In the genomic region with DNA sequence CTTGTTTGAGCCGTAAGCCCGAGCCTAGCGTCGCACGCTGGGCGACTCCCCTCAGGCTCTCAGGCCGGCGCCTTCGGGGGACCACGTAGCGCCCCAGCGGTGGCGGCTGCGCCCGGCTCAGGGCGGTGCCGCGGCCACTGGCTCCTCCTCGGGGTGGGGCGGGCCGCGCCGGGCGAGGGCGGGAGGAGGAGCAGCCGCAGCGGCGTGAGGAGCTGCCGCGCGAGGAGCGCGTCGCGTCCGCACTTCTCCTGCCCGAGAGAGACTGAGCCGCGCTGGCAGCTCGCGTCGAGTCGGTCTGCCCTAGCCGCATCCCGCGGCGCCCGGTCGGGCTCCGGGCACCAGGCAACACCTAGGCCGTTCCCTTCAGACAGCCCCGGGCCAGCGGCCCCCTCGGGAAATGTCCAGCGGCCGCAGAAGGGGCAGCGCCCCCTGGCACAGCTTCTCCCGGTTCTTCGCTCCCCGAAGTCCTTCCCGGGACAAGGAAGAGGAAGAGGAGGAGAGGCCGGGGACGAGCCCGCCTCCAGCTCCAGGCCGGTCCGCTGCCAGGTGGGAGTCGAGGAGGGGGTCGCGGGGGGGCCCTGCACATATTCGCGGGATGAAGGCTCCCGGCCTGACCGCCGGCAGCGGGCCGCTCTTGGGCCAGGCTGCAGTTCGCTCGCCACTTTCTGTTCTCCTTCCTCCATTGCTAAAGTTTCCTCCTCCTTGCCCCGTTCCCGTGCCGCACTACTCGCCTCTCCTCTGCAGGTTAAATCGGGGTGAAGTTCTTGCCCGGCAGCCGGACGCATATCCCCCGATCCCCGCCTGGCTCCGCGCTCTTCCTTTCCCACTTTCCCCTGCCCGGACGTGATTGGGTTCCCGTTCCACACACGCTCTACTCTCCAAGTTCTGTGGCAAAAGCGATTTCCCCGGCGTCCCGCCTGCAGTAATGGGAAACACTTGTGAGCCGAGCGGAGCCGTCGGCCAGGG, we compare ENCODE assay signal across 8 cellular contexts. TPM values are rescaled to one million over a fixed set of nuclear protein-coding genes. Genes with fewer than 3 reads are reported as not detected.
DNase-seq lines count a peak whose midpoint lies in the region; TF ChIP-seq lines count a peak whose summit lies in the region.

TSS of gene CRYBG3 (plus strand) at position 202 of the 966 bp plus-strand sequence. CDS start at position 398, 196 bp downstream.

- H2AFZ ChIP-seq in OCI-LY1 (ENCODE audit: low read length), result peak within 1 kb of the TSS; percentile 36; the same call in 1 of the 2 replicates

- H3K27ac ChIP-seq in OCI-LY1 (ENCODE audit: low read depth, low read length, poor library complexity, severe bottlenecking) (no peak within 1 kb of the TSS), epithelial cell of prostate (peak within 1 kb of the TSS; percentile 41)

- H3K36me3 ChIP-seq in OCI-LY1 (ENCODE audit: insufficient read depth, low read length), result no peaks in the 10 kb centered on the region

- H3K4me3 Mint-ChIP-seq in Calu3 (ENCODE audit: low read depth, unreplicated experiment), result peak within 1 kb of the TSS; percentile 82

- peaks cover 26% of the 10 kb centered on the region for H3K4me1 Mint-ChIP-seq in Calu3 (ENCODE audit: low read depth, unreplicated experiment)

- H3K27ac Mint-ChIP-seq in Calu3 (ENCODE audit: unreplicated experiment), result peak within 1 kb of the TSS; percentile 73

- peak within 1 kb of the TSS; percentile 65 for H3K4me3 ChIP-seq in OCI-LY1 (ENCODE audit: low read depth, low read length, poor library complexity, severe bottlenecking)

- peaks cover 15% of the 10 kb centered on the region for H3K4me1 ChIP-seq in OCI-LY1 (ENCODE audit: insufficient read depth, low read length, severe bottlenecking)

- no peaks in the 10 kb centered on the region for H3F3A ChIP-seq in OCI-LY1 (ENCODE audit: insufficient read depth, low read length)

- peak within 1 kb of the TSS; percentile 62 for H3K9ac ChIP-seq in OCI-LY1 (ENCODE audit: low read length)

- H3K27me3 Mint-ChIP-seq in Calu3 (ENCODE audit: unreplicated experiment), result no peaks in the 10 kb centered on the region

- no peaks in the 10 kb centered on the region for H3K9me3 ChIP-seq in OCI-LY1 (ENCODE audit: low read length)

- no peaks in the 10 kb centered on the region for H4K20me1 ChIP-seq in OCI-LY1 (ENCODE audit: insufficient read depth, low read length)

- peak within 1 kb of the TSS; percentile 94 for H3K4me2 ChIP-seq in OCI-LY1 (ENCODE audit: low read length)

- CTCF ChIA-PET in Calu3 (lab: Charles Lee), result interaction anchor here (0.6 to 0.9 kb wide), 2 partner anchors 120 to 143 kb away, joined by 3 read pairs; no protein-coding TSS in a partner anchor

- peaks cover 5% of the 10 kb centered on the region; the same call in 1 of the 2 replicates for H3K27me3 ChIP-seq in OCI-LY1 (ENCODE audit: insufficient read depth, low read length)

- peaks cover 25% of the 10 kb centered on the region for H3K36me3 Mint-ChIP-seq in Calu3 (ENCODE audit: insufficient read depth, unreplicated experiment)

- no peaks in the 10 kb centered on the region for H3K9me2 ChIP-seq in OCI-LY1 (ENCODE audit: low read depth, low read length)

- no peaks in the 10 kb centered on the region for H3K79me2 ChIP-seq in OCI-LY1 (ENCODE audit: insufficient read depth, low read length)

- peak; percentile 12 for TF ChIP-seq CTCF in Calu3 (IDR thresholded peaks at IDR 0.05; ENCODE audit: unreplicated experiment)
- TF ChIP-seq CTCF in GM20000 (IDR thresholded peaks at IDR 0.05; ENCODE audit: extremely low read depth, missing control alignments), result no peak
- TF ChIP-seq CTCF in OCI-LY1 (IDR thresholded peaks at IDR 0.05; ENCODE audit: low read length), result 0 out of 2 replicates have a peak, but pooled peaks have one; percentile 6

- intact Hi-C loops in Calu3 (cut with micrococcal nuclease; ENCODE audit: unreplicated experiment), result loop anchor here (5.0 kb wide), 2 partner anchors 60 to 120 kb away; no protein-coding TSS in a partner anchor

- BruUV-seq in Calu3 (replicated peaks; lab: Mats Ljungman, UMichigan), result no TSS peak

- H3K9me3 Mint-ChIP-seq in Calu3 (ENCODE audit: low read depth, unreplicated experiment), result no peaks in the 10 kb centered on the region

- DNase-seq in Calu3 (peak; percentile 85), GM20000 (ENCODE audit: low spot score) (peak; percentile 95), HS-27A (ENCODE audit: low read depth) (peak; percentile 58), activated T-cell treated with anti-CD3 and anti-CD28 coated beads for 4 hours (peak; percentile 72), epithelial cell of prostate (ENCODE audit: low read depth, low spot score) (no peak), mucosa of gallbladder (ENCODE audit: low spot score) (peak; percentile 79)
- DNase-seq in stimulated activated CD8-positive, alpha-beta memory T cell treated with anti-CD3 and anti-CD28 coated beads, Interleukin-4, amount 100 ng/mL, for 24 hours (ENCODE audit: low read depth), result peak; percentile 71

RNA-seq across cellular contexts. Expression of gene CRYBG3, which starts in this region (rescaled TPM):
- total RNA-seq in Calu3 (2022) (10.3 and 10.6 TPM in 2 replicates), mucosa of gallbladder (17.7 TPM)
